ENCODE assay signal across 8 cellular contexts in the genomic region with DNA sequence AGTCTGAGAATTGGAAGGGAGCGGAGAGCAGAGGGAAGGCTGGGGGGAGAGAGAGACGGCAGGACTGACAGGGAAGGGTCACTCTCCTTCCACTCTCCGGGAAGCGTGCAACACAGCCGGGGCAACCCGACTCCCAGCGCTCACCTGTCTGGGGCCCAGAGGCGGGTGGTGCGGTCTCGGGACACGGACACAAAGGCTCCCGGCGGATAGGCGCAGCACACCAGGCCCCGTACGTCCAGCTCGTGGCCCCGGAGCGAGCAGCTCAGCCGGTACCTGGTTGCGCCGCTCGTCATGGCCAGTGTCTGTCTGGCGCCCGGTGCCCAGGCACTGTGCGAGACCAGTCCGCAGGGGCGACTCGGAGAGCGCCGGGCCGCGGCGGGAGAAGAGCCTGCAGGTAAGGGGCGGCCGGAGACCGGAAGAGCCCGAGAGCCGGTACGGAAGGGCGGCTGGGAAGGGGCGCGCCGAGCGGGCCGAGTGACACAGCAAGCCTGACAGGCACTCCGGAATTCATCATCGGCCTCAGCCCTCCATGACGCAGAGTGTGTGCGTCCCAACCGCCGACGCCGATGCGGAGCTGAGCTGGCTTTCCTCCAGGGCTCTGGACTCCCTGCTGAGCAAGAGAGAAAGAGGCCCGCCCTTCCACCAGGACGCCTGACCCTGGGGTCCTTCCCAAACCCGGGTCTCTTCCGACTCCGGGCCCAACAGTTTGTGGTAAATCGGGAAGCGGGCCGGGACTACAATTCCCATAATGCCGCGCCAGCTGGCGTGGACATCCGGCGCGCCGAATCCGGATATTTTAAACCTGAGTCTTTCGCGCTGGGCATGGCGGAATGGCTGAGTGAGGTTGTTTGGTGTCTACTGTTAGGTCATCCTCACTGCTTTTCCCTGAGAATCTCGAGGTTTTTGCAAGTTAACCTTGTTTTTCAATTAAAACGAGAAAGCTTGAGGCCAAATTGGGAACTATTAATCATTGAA. TPM values are rescaled to one million over a fixed set of nuclear protein-coding genes. Genes with fewer than 3 reads are reported as not detected.
A peak's percentile ranks its signal among the peaks of the same experiment; 100 is the strongest.
DNase-seq lines count a peak whose midpoint lies in the region; ATAC-seq lines count a peak whose summit lies in the region.

A gene (minus strand): TSS at position 490 of the 975 bp plus-strand sequence. CDS start 197 bp downstream, at position 293.

- H3K27ac ChIP-seq in CD4-positive, CD25-positive, alpha-beta regulatory T cell (ENCODE audit: insufficient read depth, low read length, poor library complexity, severe bottlenecking) = peak within 1 kb of the TSS; percentile 96
- peak within 1 kb of the TSS; percentile 99 for H3K27ac ChIP-seq in effector memory CD4-positive, alpha-beta T cell (ENCODE audit: insufficient read depth, low read length, poor library complexity, severe bottlenecking)

- peak within 1 kb of the TSS; percentile 99 to 100 (median 100) for H3K27ac Mint-ChIP-seq in CD4-positive, CD25-positive, alpha-beta regulatory T cell
- H3K27ac Mint-ChIP-seq in memory B cell = peak within 1 kb of the TSS; percentile 98

- no peaks in the 10 kb centered on the region for H3K36me3 ChIP-seq in CD4-positive, CD25-positive, alpha-beta regulatory T cell (ENCODE audit: control insufficient read depth, insufficient read depth, low read length)
- H3K36me3 ChIP-seq in effector memory CD4-positive, alpha-beta T cell (ENCODE audit: control insufficient read depth, insufficient read depth, low read length) = no peaks in the 10 kb centered on the region

- peaks cover 33 to 59% (median 48%) of the 10 kb centered on the region in 4 donors for H3K4me1 Mint-ChIP-seq in CD4-positive, CD25-positive, alpha-beta regulatory T cell
- H3K4me1 Mint-ChIP-seq in memory B cell = peaks cover 23% of the 10 kb centered on the region

- DNase-seq in CD4-positive, CD25-positive, alpha-beta regulatory T cell = peak; percentile 80 to 94 (median 92)
- DNase-seq in NCI-H82 (lab: John Stamatoyannopoulos, UW) (peak; percentile 91), memory B cell (ENCODE audit: low spot score in 2 of 2) (peak; percentile 72 to 86)
- DNase-seq in effector memory CD4-positive, alpha-beta T cell = peak; percentile 67 to 77 (median 73)
- DNase-seq in stimulated activated CD8-positive, alpha-beta memory T cell treated with anti-CD3 and anti-CD28 coated beads, Interleukin-12 subunit alpha, Interleukin-12 subunit beta, amount 100 ng/mL, for 24 hours (ENCODE audit: extremely low read depth) = peak; percentile 67

- no peaks in the 10 kb centered on the region for H3K27me3 ChIP-seq in CD4-positive, CD25-positive, alpha-beta regulatory T cell (ENCODE audit: control insufficient read depth, insufficient read depth, low read length)
- H3K27me3 ChIP-seq in effector memory CD4-positive, alpha-beta T cell (replicated peaks; ENCODE audit: control insufficient read depth, insufficient read depth, low read length, poor library complexity, severe bottlenecking) = no peaks in the 10 kb centered on the region

- H3K4me3 Mint-ChIP-seq in CD4-positive, CD25-positive, alpha-beta regulatory T cell = peak within 1 kb of the TSS; percentile 92 to 99 (median 98)
- peak within 1 kb of the TSS; percentile 87 for H3K4me3 Mint-ChIP-seq in memory B cell

- ATAC-seq in CD4-positive, CD25-positive, alpha-beta regulatory T cell (ENCODE audit: low read depth in 2 of 2) = peak; percentile 94 to 96
- ATAC-seq in GM19397 (IDR thresholded peaks at IDR 0.05; ENCODE audit: unreplicated experiment) (peak; percentile 99), HG03571 (IDR thresholded peaks at IDR 0.05; ENCODE audit: unreplicated experiment) (peak; percentile 98), memory B cell (ENCODE audit: low read depth) (peak; percentile 94)

- H3K4me3 ChIP-seq in CD4-positive, CD25-positive, alpha-beta regulatory T cell (ENCODE audit: low read depth, low read length) = peak within 1 kb of the TSS; percentile 93
- H3K4me3 ChIP-seq in effector memory CD4-positive, alpha-beta T cell (ENCODE audit: insufficient read depth, low read depth, low read length, poor library complexity, severe bottlenecking) = peak within 1 kb of the TSS; percentile 99

- no peaks in the 10 kb centered on the region for H3K9me3 ChIP-seq in CD4-positive, CD25-positive, alpha-beta regulatory T cell (ENCODE audit: control insufficient read depth in 2 of 2, low read length in 2 of 2)
- H3K9me3 ChIP-seq in effector memory CD4-positive, alpha-beta T cell (ENCODE audit: control insufficient read depth, low read length) = no peaks in the 10 kb centered on the region

- H3K27me3 Mint-ChIP-seq in CD4-positive, CD25-positive, alpha-beta regulatory T cell = peaks cover 19% of the 10 kb centered on the region
- H3K27me3 Mint-ChIP-seq in memory B cell = peaks cover 2% of the 10 kb centered on the region

- H3K4me1 ChIP-seq in CD4-positive, CD25-positive, alpha-beta regulatory T cell (ENCODE audit: control insufficient read depth, insufficient read depth, low read length, poor library complexity, severe bottlenecking) = peaks cover 48% of the 10 kb centered on the region
- H3K4me1 ChIP-seq in effector memory CD4-positive, alpha-beta T cell (ENCODE audit: control insufficient read depth, insufficient read depth, low read length, poor library complexity, severe bottlenecking) = peaks cover 12% of the 10 kb centered on the region

- H3K9me3 Mint-ChIP-seq in CD4-positive, CD25-positive, alpha-beta regulatory T cell = peaks cover 0 to 1% (median 0%) of the 10 kb centered on the region in 7 donors
- H3K9me3 Mint-ChIP-seq in memory B cell = no peaks in the 10 kb centered on the region

- peaks cover 8% of the 10 kb centered on the region for H3K36me3 Mint-ChIP-seq in CD4-positive, CD25-positive, alpha-beta regulatory T cell
- peaks cover 3% of the 10 kb centered on the region for H3K36me3 Mint-ChIP-seq in memory B cell

- CTCF ChIA-PET in activated CD8-positive, alpha-beta memory T cell treated with anti-CD3 and anti-CD28 coated beads for 36 hours (lab: Charles Lee) = interaction anchor here (0.8 to 0.9 kb wide), 2 partner anchors 9 to 59 kb away, joined by 3 read pairs; no protein-coding TSS in a partner anchor

- POLR2A ChIA-PET in activated CD8-positive, alpha-beta memory T cell treated with anti-CD3 and anti-CD28 coated beads for 36 hours (lab: Charles Lee) = interaction anchor here (2.3 to 2.6 kb wide), 2 partner anchors 9 to 54 kb away, joined by 10 to 20 read pairs; a partner anchor contains a TSS

RNA-seq across cellular contexts. Expression of the gene that starts here (rescaled TPM):
- 37.6 TPM for total RNA-seq in CD4-positive, CD25-positive, alpha-beta regulatory T cell
- polyA plus RNA-seq in CD4-positive, CD25-positive, alpha-beta regulatory T cell = 10 to 100 TPM; 20.0 to 28.0 (median 23.7) TPM
- 10 to 100 TPM; 39.3 to 41.3 TPM for total RNA-seq in activated CD8-positive, alpha-beta memory T cell treated with anti-CD3 and anti-CD28 coated beads for 36 hours

Comparison
In these comparisons a context has a peak if more than half of its experiments do, and no peak if none do; other contexts are left out.
1. Peak in every context shown above with its lines: DNase-seq, ATAC-seq, H3K4me3 ChIP-seq and H3K27ac ChIP-seq.